ENCODE assay signal across 1 cellular context in the genomic region with DNA sequence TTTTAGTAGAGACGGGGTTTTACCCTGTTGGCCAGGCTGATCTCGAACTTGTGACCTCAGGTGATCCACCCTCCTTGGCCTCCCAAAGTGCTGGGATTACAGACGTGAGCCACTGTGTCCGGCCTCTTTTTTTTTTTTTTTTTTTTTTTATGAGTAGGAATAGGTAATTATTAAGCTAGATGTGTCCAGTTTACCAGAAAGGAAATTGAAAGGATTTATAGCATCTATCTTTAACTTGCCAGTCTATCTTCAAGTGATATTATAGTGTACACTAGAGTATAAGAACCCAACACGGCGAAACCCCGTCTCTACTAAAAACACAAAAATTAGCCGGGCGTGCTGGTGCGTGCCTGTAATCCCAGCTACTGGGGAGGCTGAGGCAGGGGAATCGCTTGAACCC. TPM values are rescaled to one million over a fixed set of nuclear protein-coding genes. Genes with fewer than 3 reads are reported as not detected.
"Had no signal": no experiment of that assay in that cellular context is flagged by ENCODE, and none has a peak within 500 bp of the region (broad histone marks: within the 10 kb centered on the region; RNA-seq: fewer than 3 reads in every experiment).

No MANE protein-coding gene starts in this region.

RNA-seq across cellular contexts. Expression of gene BDH1, which starts 31.0 kb away (rescaled TPM):
- total RNA-seq: ascending aorta had no signal
